Comparison of ENCODE assay signal across 1 cellular context in genomic region chr2:187519419-187520120, GRCh38.
TF ChIP-seq lines count a peak whose summit lies in the region.

No MANE protein-coding gene starts in this region.

TF ChIP-seq in HepG2, 621 proteins besides CTCF, POLR2A, EP300 and RAD21 (continued from another document and continues in another):
- TF ChIP-seq ARID5B (CRISPR knock-in tag; IDR thresholded peaks at IDR 0.05) (peak; percentile 54), ZNF292 (CRISPR knock-in tag; IDR thresholded peaks at IDR 0.05; ENCODE audit: borderline replicate concordance, low read depth) (no peak), KMT2B (CRISPR knock-in tag; IDR thresholded peaks at IDR 0.05) (no peak), MYPOP (CRISPR knock-in tag; IDR thresholded peaks at IDR 0.05) (0 out of 2 replicates have a peak, but pooled peaks have one; percentile 44), HOXA3 (CRISPR knock-in tag; IDR thresholded peaks at IDR 0.05) (peak; percentile 57; the same call in 1 of the 2 replicates), ZNF781 (CRISPR knock-in tag; IDR thresholded peaks at IDR 0.05; ENCODE audit: borderline replicate concordance, not compliant biosample characterization) (no peak), ZNF749 (CRISPR knock-in tag; IDR thresholded peaks at IDR 0.05; ENCODE audit: borderline replicate concordance) (no peak), TBX2 (CRISPR knock-in tag; IDR thresholded peaks at IDR 0.05; ENCODE audit: borderline replicate concordance) (peak; percentile 77), SRSF1 (optimal IDR thresholded peaks at IDR 0.05; ENCODE audit: low read depth, low read length) (no peak), NR1H2 (CRISPR knock-in tag; IDR thresholded peaks at IDR 0.05; ENCODE audit: borderline replicate concordance, low read depth) (no peak), ZNF33B (CRISPR knock-in tag; IDR thresholded peaks at IDR 0.05) (no peak), FOXK1 (CRISPR knock-in tag; IDR thresholded peaks at IDR 0.05; ENCODE audit: borderline replicate concordance, low read depth) (peak; percentile 67; the same call in 1 of the 2 replicates), JDP2 (CRISPR knock-in tag; IDR thresholded peaks at IDR 0.05; ENCODE audit: borderline replicate concordance) (no peak), ZSCAN30 (CRISPR knock-in tag; IDR thresholded peaks at IDR 0.05) (no peak; the same call in 1 of the 2 replicates), NR2F6 (IDR thresholded peaks at IDR 0.05) (no peak), NR2F6 (CRISPR knock-in tag; IDR thresholded peaks at IDR 0.05) (no peak), POGZ (CRISPR knock-in tag; IDR thresholded peaks at IDR 0.05) (no peak), SOX5 (CRISPR knock-in tag; IDR thresholded peaks at IDR 0.05; ENCODE audit: borderline replicate concordance) (no peak; the same call in 1 of the 2 replicates), ZNF639 (CRISPR knock-in tag; conservative IDR thresholded peaks at IDR 0.05) (no peak), DMAP1 (CRISPR knock-in tag; IDR thresholded peaks at IDR 0.05) (no peak), HMG20A (CRISPR knock-in tag; IDR thresholded peaks at IDR 0.05; ENCODE audit: borderline replicate concordance) (peak; percentile 32; the same call in 1 of the 2 replicates), NFIC (IDR thresholded peaks at IDR 0.05; ENCODE audit: low read length) (no peak), ZNF674 (CRISPR knock-in tag; IDR thresholded peaks at IDR 0.05; ENCODE audit: low read depth) (no peak), TAF1 (CRISPR knock-in tag; IDR thresholded peaks at IDR 0.05) (0 out of 2 replicates have a peak, but pooled peaks have one; percentile 15), ZNF746 (CRISPR knock-in tag; IDR thresholded peaks at IDR 0.05) (peak; percentile 71; the same call in 1 of the 2 replicates), ZNF883 (CRISPR knock-in tag; IDR thresholded peaks at IDR 0.05; ENCODE audit: not compliant biosample characterization) (peak; percentile 19), BRF2 (CRISPR knock-in tag; IDR thresholded peaks at IDR 0.05) (no peak), ZFP36 (IDR thresholded peaks at IDR 0.05; ENCODE audit: borderline replicate concordance, low read depth, low read length, partially characterized antibody) (no peak), MTF2 (CRISPR knock-in tag; IDR thresholded peaks at IDR 0.05; ENCODE audit: borderline replicate concordance) (no peak), NAIF1 (CRISPR knock-in tag; IDR thresholded peaks at IDR 0.05; ENCODE audit: borderline replicate concordance) (no peak), ZNF891 (CRISPR knock-in tag; IDR thresholded peaks at IDR 0.05) (no peak), ZBTB4 (CRISPR knock-in tag; IDR thresholded peaks at IDR 0.05; ENCODE audit: borderline replicate concordance) (no peak; the same call in 1 of the 2 replicates), ZNF644 (CRISPR knock-in tag; IDR thresholded peaks at IDR 0.05; ENCODE audit: low read depth) (0 out of 2 replicates have a peak, but pooled peaks have one; percentile 14), SNAPC5 (CRISPR knock-in tag; IDR thresholded peaks at IDR 0.05; ENCODE audit: borderline replicate concordance) (no peak), ZMYM3 (CRISPR knock-in tag; IDR thresholded peaks at IDR 0.05) (no peak), ASH2L (IDR thresholded peaks at IDR 0.05; ENCODE audit: insufficient read length, low read depth, low read length) (no peak), NCOR1 (IDR thresholded peaks at IDR 0.05; ENCODE audit: borderline replicate concordance, low read length) (no peak), ZNF83 (CRISPR knock-in tag; IDR thresholded peaks at IDR 0.05; ENCODE audit: borderline replicate concordance) (no peak), GFI1 (CRISPR knock-in tag; IDR thresholded peaks at IDR 0.05; ENCODE audit: borderline replicate concordance) (no peak), UBTF (CRISPR knock-in tag; IDR thresholded peaks at IDR 0.05) (no peak)
- TF ChIP-seq, protein P1, sequence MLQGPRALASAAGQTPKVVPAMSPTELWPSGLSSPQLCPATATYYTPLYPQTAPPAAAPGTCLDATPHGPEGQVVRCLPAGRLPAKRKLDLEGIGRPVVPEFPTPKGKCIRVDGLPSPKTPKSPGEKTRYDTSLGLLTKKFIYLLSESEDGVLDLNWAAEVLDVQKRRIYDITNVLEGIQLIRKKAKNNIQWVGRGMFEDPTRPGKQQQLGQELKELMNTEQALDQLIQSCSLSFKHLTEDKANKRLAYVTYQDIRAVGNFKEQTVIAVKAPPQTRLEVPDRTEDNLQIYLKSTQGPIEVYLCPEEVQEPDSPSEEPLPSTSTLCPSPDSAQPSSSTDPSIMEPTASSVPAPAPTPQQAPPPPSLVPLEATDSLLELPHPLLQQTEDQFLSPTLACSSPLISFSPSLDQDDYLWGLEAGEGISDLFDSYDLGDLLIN (CRISPR knock-in tag; IDR thresholded peaks at IDR 0.05; ENCODE audit: borderline replicate concordance), result no peak
- TF ChIP-seq, protein P2, sequence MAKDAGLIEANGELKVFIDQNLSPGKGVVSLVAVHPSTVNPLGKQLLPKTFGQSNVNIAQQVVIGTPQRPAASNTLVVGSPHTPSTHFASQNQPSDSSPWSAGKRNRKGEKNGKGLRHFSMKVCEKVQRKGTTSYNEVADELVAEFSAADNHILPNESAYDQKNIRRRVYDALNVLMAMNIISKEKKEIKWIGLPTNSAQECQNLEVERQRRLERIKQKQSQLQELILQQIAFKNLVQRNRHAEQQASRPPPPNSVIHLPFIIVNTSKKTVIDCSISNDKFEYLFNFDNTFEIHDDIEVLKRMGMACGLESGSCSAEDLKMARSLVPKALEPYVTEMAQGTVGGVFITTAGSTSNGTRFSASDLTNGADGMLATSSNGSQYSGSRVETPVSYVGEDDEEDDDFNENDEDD (CRISPR knock-in tag; IDR thresholded peaks at IDR 0.05; ENCODE audit: borderline replicate concordance), result no peak
- TF ChIP-seq, protein P3, sequence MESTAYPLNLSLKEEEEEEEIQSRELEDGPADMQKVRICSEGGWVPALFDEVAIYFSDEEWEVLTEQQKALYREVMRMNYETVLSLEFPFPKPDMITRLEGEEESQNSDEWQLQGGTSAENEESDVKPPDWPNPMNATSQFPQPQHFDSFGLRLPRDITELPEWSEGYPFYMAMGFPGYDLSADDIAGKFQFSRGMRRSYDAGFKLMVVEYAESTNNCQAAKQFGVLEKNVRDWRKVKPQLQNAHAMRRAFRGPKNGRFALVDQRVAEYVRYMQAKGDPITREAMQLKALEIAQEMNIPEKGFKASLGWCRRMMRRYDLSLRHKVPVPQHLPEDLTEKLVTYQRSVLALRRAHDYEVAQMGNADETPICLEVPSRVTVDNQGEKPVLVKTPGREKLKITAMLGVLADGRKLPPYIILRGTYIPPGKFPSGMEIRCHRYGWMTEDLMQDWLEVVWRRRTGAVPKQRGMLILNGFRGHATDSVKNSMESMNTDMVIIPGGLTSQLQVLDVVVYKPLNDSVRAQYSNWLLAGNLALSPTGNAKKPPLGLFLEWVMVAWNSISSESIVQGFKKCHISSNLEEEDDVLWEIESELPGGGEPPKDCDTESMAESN (CRISPR knock-in tag; conservative IDR thresholded peaks at IDR 0.05), result 0 out of 2 replicates have a peak, but pooled peaks have one; percentile 27
- TF ChIP-seq, protein P4, sequence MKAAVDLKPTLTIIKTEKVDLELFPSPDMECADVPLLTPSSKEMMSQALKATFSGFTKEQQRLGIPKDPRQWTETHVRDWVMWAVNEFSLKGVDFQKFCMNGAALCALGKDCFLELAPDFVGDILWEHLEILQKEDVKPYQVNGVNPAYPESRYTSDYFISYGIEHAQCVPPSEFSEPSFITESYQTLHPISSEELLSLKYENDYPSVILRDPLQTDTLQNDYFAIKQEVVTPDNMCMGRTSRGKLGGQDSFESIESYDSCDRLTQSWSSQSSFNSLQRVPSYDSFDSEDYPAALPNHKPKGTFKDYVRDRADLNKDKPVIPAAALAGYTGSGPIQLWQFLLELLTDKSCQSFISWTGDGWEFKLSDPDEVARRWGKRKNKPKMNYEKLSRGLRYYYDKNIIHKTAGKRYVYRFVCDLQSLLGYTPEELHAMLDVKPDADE (CRISPR knock-in tag; IDR thresholded peaks at IDR 0.05), result 0 out of 2 replicates have a peak, but pooled peaks have one; percentile 26
